In the genomic region with DNA sequence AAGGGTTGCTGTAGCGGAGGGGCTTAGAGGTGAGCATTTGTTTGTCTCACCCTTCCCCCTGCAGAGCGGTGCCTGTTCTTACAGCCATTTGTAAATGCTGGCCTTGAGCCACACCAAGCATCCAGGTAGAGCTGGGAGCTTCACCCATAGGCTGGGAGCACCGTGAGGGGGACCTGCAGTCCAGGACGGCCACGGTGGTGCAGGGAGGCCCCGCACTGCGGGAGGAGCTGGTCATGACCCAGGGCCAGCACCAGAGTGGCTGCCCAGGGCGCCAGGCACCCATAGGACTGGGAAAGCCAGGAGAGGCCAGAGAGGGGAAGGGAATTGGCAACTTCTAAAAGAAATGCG, we compare ENCODE assay signal across 1 cellular context.
TF ChIP-seq lines count a peak whose summit lies in the region.

No MANE protein-coding gene starts in this region.

TF ChIP-seq in WTC11, 78 proteins besides CTCF, POLR2A, EP300 and RAD21 (continued from another document):
- TF ChIP-seq, protein P1, sequence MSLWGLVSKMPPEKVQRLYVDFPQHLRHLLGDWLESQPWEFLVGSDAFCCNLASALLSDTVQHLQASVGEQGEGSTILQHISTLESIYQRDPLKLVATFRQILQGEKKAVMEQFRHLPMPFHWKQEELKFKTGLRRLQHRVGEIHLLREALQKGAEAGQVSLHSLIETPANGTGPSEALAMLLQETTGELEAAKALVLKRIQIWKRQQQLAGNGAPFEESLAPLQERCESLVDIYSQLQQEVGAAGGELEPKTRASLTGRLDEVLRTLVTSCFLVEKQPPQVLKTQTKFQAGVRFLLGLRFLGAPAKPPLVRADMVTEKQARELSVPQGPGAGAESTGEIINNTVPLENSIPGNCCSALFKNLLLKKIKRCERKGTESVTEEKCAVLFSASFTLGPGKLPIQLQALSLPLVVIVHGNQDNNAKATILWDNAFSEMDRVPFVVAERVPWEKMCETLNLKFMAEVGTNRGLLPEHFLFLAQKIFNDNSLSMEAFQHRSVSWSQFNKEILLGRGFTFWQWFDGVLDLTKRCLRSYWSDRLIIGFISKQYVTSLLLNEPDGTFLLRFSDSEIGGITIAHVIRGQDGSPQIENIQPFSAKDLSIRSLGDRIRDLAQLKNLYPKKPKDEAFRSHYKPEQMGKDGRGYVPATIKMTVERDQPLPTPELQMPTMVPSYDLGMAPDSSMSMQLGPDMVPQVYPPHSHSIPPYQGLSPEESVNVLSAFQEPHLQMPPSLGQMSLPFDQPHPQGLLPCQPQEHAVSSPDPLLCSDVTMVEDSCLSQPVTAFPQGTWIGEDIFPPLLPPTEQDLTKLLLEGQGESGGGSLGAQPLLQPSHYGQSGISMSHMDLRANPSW (CRISPR knock-in tag; conservative IDR thresholded peaks at IDR 0.05; ENCODE audit: low read depth): no peak
- TF ChIP-seq, protein P2, sequence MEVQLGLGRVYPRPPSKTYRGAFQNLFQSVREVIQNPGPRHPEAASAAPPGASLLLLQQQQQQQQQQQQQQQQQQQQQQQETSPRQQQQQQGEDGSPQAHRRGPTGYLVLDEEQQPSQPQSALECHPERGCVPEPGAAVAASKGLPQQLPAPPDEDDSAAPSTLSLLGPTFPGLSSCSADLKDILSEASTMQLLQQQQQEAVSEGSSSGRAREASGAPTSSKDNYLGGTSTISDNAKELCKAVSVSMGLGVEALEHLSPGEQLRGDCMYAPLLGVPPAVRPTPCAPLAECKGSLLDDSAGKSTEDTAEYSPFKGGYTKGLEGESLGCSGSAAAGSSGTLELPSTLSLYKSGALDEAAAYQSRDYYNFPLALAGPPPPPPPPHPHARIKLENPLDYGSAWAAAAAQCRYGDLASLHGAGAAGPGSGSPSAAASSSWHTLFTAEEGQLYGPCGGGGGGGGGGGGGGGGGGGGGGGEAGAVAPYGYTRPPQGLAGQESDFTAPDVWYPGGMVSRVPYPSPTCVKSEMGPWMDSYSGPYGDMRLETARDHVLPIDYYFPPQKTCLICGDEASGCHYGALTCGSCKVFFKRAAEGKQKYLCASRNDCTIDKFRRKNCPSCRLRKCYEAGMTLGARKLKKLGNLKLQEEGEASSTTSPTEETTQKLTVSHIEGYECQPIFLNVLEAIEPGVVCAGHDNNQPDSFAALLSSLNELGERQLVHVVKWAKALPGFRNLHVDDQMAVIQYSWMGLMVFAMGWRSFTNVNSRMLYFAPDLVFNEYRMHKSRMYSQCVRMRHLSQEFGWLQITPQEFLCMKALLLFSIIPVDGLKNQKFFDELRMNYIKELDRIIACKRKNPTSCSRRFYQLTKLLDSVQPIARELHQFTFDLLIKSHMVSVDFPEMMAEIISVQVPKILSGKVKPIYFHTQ (CRISPR knock-in tag; IDR thresholded peaks at IDR 0.05): no peak
- TF ChIP-seq ZNF232 (CRISPR knock-in tag; IDR thresholded peaks at IDR 0.05) (no peak), SP1 (CRISPR knock-in tag; conservative IDR thresholded peaks at IDR 0.05) (no peak), ZBTB21 (CRISPR knock-in tag; IDR thresholded peaks at IDR 0.05; ENCODE audit: borderline replicate concordance) (no peak), ZNF219 (CRISPR knock-in tag; IDR thresholded peaks at IDR 0.05; ENCODE audit: borderline replicate concordance) (no peak), NFE2L1 (CRISPR knock-in tag; IDR thresholded peaks at IDR 0.05) (no peak), NFATC4 (CRISPR knock-in tag; IDR thresholded peaks at IDR 0.05) (no peak)
- TF ChIP-seq, protein P3, sequence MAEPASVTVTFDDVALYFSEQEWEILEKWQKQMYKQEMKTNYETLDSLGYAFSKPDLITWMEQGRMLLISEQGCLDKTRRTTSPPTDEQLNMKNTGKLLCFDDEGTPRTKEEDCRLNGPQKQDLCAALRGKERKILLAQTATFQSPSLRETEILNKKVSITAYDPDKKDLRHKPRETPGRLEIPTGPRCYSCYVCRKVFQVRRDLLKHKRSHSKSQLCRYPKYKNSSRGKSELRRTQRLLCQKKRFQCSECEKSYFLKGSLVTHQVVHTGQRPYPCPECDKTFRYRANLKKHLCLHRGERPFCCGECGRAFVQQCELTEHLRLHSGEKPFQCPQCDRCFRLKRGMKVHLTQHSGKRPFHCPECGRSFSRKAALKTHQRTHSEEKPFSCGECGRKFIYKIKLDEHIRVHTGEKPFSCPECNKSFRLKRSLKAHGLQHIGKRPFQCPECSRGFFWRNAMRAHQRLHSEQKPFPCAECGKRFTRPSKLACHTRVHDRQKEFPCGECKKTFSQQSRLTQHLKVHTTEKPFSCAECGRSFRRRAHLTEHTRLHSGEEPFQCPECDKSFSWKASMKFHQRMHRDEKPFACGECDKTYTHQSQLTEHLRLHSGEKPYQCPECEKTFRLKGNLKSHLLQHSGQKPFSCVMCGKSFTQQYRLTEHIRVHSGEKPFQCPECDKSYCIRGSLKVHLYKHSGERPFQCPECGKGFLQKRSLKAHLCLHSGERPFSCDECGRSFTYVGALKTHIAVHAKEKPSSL (CRISPR knock-in tag; conservative IDR thresholded peaks at IDR 0.05): no peak
- TF ChIP-seq, protein P4, sequence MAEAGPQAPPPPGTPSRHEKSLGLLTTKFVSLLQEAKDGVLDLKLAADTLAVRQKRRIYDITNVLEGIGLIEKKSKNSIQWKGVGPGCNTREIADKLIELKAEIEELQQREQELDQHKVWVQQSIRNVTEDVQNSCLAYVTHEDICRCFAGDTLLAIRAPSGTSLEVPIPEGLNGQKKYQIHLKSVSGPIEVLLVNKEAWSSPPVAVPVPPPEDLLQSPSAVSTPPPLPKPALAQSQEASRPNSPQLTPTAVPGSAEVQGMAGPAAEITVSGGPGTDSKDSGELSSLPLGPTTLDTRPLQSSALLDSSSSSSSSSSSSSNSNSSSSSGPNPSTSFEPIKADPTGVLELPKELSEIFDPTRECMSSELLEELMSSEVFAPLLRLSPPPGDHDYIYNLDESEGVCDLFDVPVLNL (CRISPR knock-in tag; IDR thresholded peaks at IDR 0.05; ENCODE audit: borderline replicate concordance, low read depth): no peak
- TF ChIP-seq, protein P5, sequence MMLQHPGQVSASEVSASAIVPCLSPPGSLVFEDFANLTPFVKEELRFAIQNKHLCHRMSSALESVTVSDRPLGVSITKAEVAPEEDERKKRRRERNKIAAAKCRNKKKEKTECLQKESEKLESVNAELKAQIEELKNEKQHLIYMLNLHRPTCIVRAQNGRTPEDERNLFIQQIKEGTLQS (CRISPR knock-in tag; conservative IDR thresholded peaks at IDR 0.05): no peak
